In the genomic region with DNA sequence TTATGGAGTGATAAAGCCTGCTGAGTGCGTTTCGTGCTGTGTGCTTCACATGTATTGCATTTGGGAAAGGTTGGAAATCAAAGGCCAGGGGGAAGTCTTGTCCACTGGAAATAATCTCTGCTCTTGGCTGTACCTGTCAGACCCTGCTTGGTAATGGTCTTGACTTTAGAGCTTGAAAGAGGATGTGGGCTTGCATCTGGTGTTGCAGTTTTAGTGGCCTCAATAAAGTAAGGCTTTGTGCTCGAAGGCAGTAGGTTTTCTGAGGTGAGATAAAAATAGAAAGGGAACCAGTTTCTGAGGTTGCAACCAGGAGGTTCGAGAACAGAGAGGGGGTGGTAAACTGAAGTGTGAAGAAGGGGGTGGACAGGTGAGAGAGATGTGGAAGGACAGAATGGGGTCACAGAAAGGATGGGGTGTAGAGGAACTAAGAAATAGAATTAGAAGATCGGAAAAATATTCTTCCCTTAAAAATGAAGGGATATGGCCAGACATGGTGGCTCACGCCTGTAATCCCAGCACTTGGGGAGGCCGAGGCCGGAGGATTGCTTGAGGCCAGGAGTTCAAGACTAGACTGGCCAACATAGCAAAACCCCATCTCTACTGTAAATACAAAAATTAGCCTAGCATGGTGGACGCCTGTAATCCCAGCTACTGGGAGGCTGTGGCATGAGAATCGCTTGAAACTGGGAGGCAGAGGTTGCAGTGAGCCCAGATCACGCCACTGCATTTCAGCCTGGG, we compare ENCODE assay signal across 8 cellular contexts. TPM values are rescaled to one million over a fixed set of nuclear protein-coding genes. Genes with fewer than 3 reads are reported as not detected.
DNase-seq lines count a peak whose midpoint lies in the region; ATAC-seq and TF ChIP-seq lines count a peak whose summit lies in the region.

No MANE protein-coding gene starts in this region.

- H3K4me1 ChIP-seq in SJSA1 (replicated peaks) = peaks cover 32% of the 10 kb centered on the region
- H3K4me1 ChIP-seq in skeletal muscle satellite cell (ENCODE audit: control insufficient read depth, insufficient read depth, low read length) = peaks cover 24% of the 10 kb centered on the region

- peaks cover 49% of the 10 kb centered on the region for H3K36me3 Mint-ChIP-seq in activated T-cell treated with anti-CD3 and anti-CD28 coated beads, Interleukin-2, amount 50 U/mL, for 24 hours (ENCODE audit: low read depth)

- no peaks in the 10 kb centered on the region for H3K27me3 Mint-ChIP-seq in activated T-cell treated with anti-CD3 and anti-CD28 coated beads, Interleukin-2, amount 50 U/mL, for 24 hours

- H3K27ac Mint-ChIP-seq in activated T-cell treated with anti-CD3 and anti-CD28 coated beads, Interleukin-2, amount 50 U/mL, for 24 hours = peak overlapping the region; percentile 96

- H3K27ac ChIP-seq in SJSA1 = peak overlapping the region; percentile 94

- peak; percentile 36 for ATAC-seq in HG02852 (IDR thresholded peaks at IDR 0.05; ENCODE audit: unreplicated experiment)

- H3K4me3 ChIP-seq in SJSA1 (peak overlapping the region; percentile 84), fibroblast of mammary gland (ENCODE audit: control insufficient read depth, low read depth, low read length) (peak overlapping the region; percentile 99), skeletal muscle satellite cell (ENCODE audit: low read length) (peak overlapping the region; percentile 95)

- no peak for DNase-seq in activated T-cell treated with anti-CD3 and anti-CD28 coated beads, Interleukin-2, amount 50 U/mL, for 24 hours
- no peak for DNase-seq in activated T-cell treated with anti-CD3 and anti-CD28 coated beads, Interleukin-2, amount 50 U/mL, for 1 hour
- DNase-seq in SJSA1 (ENCODE audit: low read depth in 1 of 2, low spot score in 2 of 2) (no peak), fibroblast of mammary gland (ENCODE audit: low read depth) (no peak), NCI-H226 (no peak), DMS 273 treated with DMSO at 0.1 percent for 48 hours (lab: John Stamatoyannopoulos, UW) (no peak)

- no peaks in the 10 kb centered on the region for H3K9me3 ChIP-seq in SJSA1 (replicated peaks)
- H3K9me3 ChIP-seq in skeletal muscle satellite cell (replicated peaks; ENCODE audit: low read length) = no peaks in the 10 kb centered on the region

- H3K9ac ChIP-seq in skeletal muscle satellite cell (ENCODE audit: low read depth, low read length) = peak overlapping the region; percentile 96

- H3K27me3 ChIP-seq in SJSA1 (replicated peaks) = no peaks in the 10 kb centered on the region
- no peaks in the 10 kb centered on the region for H3K27me3 ChIP-seq in skeletal muscle satellite cell (ENCODE audit: control insufficient read depth, insufficient read depth, low read length)

- H3K9me3 Mint-ChIP-seq in activated T-cell treated with anti-CD3 and anti-CD28 coated beads, Interleukin-2, amount 50 U/mL, for 24 hours = no peaks in the 10 kb centered on the region

- no peak for TF ChIP-seq CTCF in fibroblast of mammary gland (conservative IDR thresholded peaks at IDR 0.05; ENCODE audit: control insufficient read depth, insufficient read depth, low read depth, low read length)

- peak overlapping the region; percentile 94 for H3K4me3 Mint-ChIP-seq in activated T-cell treated with anti-CD3 and anti-CD28 coated beads, Interleukin-2, amount 50 U/mL, for 24 hours

- H3K36me3 ChIP-seq in SJSA1 (peaks cover 34% of the 10 kb centered on the region), skeletal muscle satellite cell (ENCODE audit: insufficient read depth, low read length) (peaks cover 8% of the 10 kb centered on the region)

- peaks cover 41% of the 10 kb centered on the region for H3K4me1 Mint-ChIP-seq in activated T-cell treated with anti-CD3 and anti-CD28 coated beads, Interleukin-2, amount 50 U/mL, for 24 hours (ENCODE audit: low read depth)

- peak overlapping the region; percentile 95 for H3K4me2 ChIP-seq in skeletal muscle satellite cell (ENCODE audit: low read length)

RNA-seq across cellular contexts. Expression of gene S100PBP, which starts 1.5 kb away (rescaled TPM):
- 27.5 and 67.8 TPM in 2 replicates for total RNA-seq in SJSA1 (2014; rRNA removed; shearing (Covaris generic))
- 14.7 and 18.1 TPM in 2 replicates for total RNA-seq in skeletal muscle satellite cell (2012; rRNA removed)

RNA-seq across cellular contexts. Expression of gene YARS1, which starts 1.8 kb away (rescaled TPM):
- 94.4 and 117 TPM in 2 replicates for total RNA-seq in SJSA1 (2014; rRNA removed; shearing (Covaris generic))
- total RNA-seq in skeletal muscle satellite cell (2012; rRNA removed) = 135 and 153 TPM in 2 replicates

RNA-seq across cellular contexts. Expression of gene FNDC5, which starts 51.7 kb away (rescaled TPM):
- 0.47 and 0.84 TPM in 2 replicates for total RNA-seq in SJSA1 (2014; rRNA removed; shearing (Covaris generic))
- total RNA-seq in skeletal muscle satellite cell (2012; rRNA removed) = 1.0 and 3.1 TPM in 2 replicates
